Comparison of ENCODE assay signal across 8 cellular contexts in genomic region chr6:17584241-17584803, GRCh38. TPM values are rescaled to one million over a fixed set of nuclear protein-coding genes. Genes with fewer than 3 reads are reported as not detected.
DNase-seq lines count a peak whose midpoint lies in the region; ATAC-seq and TF ChIP-seq lines count a peak whose summit lies in the region.

No MANE protein-coding gene starts in this region.

- no peaks in the 10 kb centered on the region for H3K36me3 Mint-ChIP-seq in activated naive CD4-positive, alpha-beta T cell treated with anti-CD3 and anti-CD28 coated beads for 36 hours (ENCODE audit: low read depth)
- H3K36me3 Mint-ChIP-seq in osteocyte (ENCODE audit: unreplicated experiment): no peaks in the 10 kb centered on the region

- CTCF ChIA-PET in activated naive CD4-positive, alpha-beta T cell treated with anti-CD3 and anti-CD28 coated beads for 36 hours (lab: Charles Lee): interaction anchor here (0.5 to 2.7 kb wide), 19 partner anchors 16 to 618 kb away, joined by 3 to 19 read pairs (median 4); partner anchors contain the start of gene FAM8A1

- H3K27ac Mint-ChIP-seq in activated naive CD4-positive, alpha-beta T cell treated with anti-CD3 and anti-CD28 coated beads for 36 hours: no peak overlapping the region
- peak overlapping the region; percentile 65 for H3K27ac Mint-ChIP-seq in osteocyte (ENCODE audit: unreplicated experiment)

- no peak overlapping the region for H3K4me3 Mint-ChIP-seq in activated naive CD4-positive, alpha-beta T cell treated with anti-CD3 and anti-CD28 coated beads for 36 hours
- H3K4me3 Mint-ChIP-seq in osteocyte (ENCODE audit: unreplicated experiment): peak overlapping the region; percentile 8

- peaks cover 6% of the 10 kb centered on the region for H3K4me1 Mint-ChIP-seq in activated naive CD4-positive, alpha-beta T cell treated with anti-CD3 and anti-CD28 coated beads for 36 hours (ENCODE audit: low read depth)
- H3K4me1 Mint-ChIP-seq in osteocyte (ENCODE audit: unreplicated experiment): peaks cover 9% of the 10 kb centered on the region

- peaks cover 5% of the 10 kb centered on the region for H3K27me3 Mint-ChIP-seq in activated naive CD4-positive, alpha-beta T cell treated with anti-CD3 and anti-CD28 coated beads for 36 hours (ENCODE audit: low read depth)
- H3K27me3 Mint-ChIP-seq in osteocyte (ENCODE audit: unreplicated experiment): no peaks in the 10 kb centered on the region

- no peaks in the 10 kb centered on the region for H3K9me3 Mint-ChIP-seq in activated naive CD4-positive, alpha-beta T cell treated with anti-CD3 and anti-CD28 coated beads for 36 hours
- no peaks in the 10 kb centered on the region for H3K9me3 Mint-ChIP-seq in osteocyte (ENCODE audit: unreplicated experiment)

- peak overlapping the region; percentile 30; the same call in 1 of the 2 replicates for H3K27ac ChIP-seq in VCaP

- TF ChIP-seq CTCF in VCaP (conservative IDR thresholded peaks at IDR 0.05): peak; percentile 64
- peak; percentile 96 for TF ChIP-seq CTCF in osteocyte (IDR thresholded peaks at IDR 0.05)

- peak; percentile 65 for ATAC-seq in HG02840 (IDR thresholded peaks at IDR 0.05; ENCODE audit: low FRiP score, unreplicated experiment)

- peak; percentile 38 for DNase-seq in activated naive CD4-positive, alpha-beta T cell treated with anti-CD3 and anti-CD28 coated beads for 36 hours
- DNase-seq in activated naive CD4-positive, alpha-beta T cell treated with Interleukin-2 at 50 U/mL for 16 hours: no peak
- DNase-seq in NCI-H2107 (lab: John Stamatoyannopoulos, UW) (peak; percentile 26), germinal center (ENCODE audit: low spot score) (peak; percentile 18), osteocyte (ENCODE audit: extremely low spot score, unreplicated experiment) (no peak)
- DNase-seq in stimulated activated CD4-positive, alpha-beta T cell treated with anti-CD3 and anti-CD28 coated beads, Interleukin-15, amount 100 ng/mL, for 24 hours: no peak

- intact Hi-C loops in activated naive CD4-positive, alpha-beta T cell treated with anti-CD3 and anti-CD28 coated beads for 36 hours (cut with micrococcal nuclease): loop anchor here (1.0 to 5.0 kb wide), 9 partner anchors 79 to 1252 kb away; partner anchors contain the start of genes NHLRC1 and RBM24

RNA-seq across cellular contexts. Expression of gene FAM8A1, which starts 15.8 kb away (rescaled TPM):
- total RNA-seq in activated naive CD4-positive, alpha-beta T cell treated with anti-CD3 and anti-CD28 coated beads for 36 hours: 1 to 10 TPM; 2.9 to 3.0 TPM
- total RNA-seq in osteocyte: 32.0 and 32.2 TPM in 2 replicates

Comparison
In these comparisons a context has a peak if more than half of its experiments do, and no peak if none do; other contexts are left out.
1. DNase-seq: peak in activated naive CD4-positive, alpha-beta T cell treated with anti-CD3 and anti-CD28 coated beads for 36 hours (single experiment), NCI-H2107 (single experiment) and germinal center (single experiment); none in activated naive CD4-positive, alpha-beta T cell treated with Interleukin-2 at 50 U/mL for 16 hours (single experiment), osteocyte (single experiment) and stimulated activated CD4-positive, alpha-beta T cell treated with anti-CD3 and anti-CD28 coated beads, Interleukin-15, amount 100 ng/mL, for 24 hours (single experiment).